ENCODE assay signal across 1 cellular context in genomic region chr18:76126327-76126726, GRCh38.
TF ChIP-seq lines count a peak whose summit lies in the region.

No MANE protein-coding gene starts in this region.

TF ChIP-seq in GM23338, 12 proteins besides CTCF, POLR2A, EP300 and RAD21 (continued from another document):
- TF ChIP-seq REST (IDR thresholded peaks at IDR 0.05; ENCODE audit: unreplicated experiment) (no peak), ZNF462 (CRISPR knock-in tag; IDR thresholded peaks at IDR 0.05) (no peak)
